Comparison of ENCODE assay signal across 20 cellular contexts in the genomic region with DNA sequence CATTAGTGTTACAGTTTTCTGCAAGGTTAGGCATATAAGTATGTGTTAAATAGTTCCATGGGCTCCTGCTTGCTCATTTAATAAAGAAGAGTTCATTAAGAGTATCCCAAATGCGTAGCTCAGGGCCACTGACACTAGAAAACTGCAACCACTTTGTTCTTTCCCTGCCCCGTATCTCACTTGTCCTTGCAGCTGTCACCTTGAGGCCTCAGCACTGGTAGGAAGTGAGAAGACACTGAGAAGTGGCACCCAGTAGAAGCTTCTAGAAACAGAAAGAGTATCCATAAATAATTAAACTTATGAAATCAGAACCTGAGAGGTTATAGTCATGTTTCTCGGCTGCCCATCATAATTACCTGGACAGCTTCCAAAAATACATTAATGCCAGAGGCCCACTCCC.
A peak's percentile ranks its signal among the peaks of the same experiment; 100 is the strongest.
DNase-seq lines count a peak whose midpoint lies in the region; ATAC-seq and TF ChIP-seq lines count a peak whose summit lies in the region.
"Had no signal": no experiment of that assay in that cellular context is flagged by ENCODE, and none has a peak within 500 bp of the region (broad histone marks: within the 10 kb centered on the region; RNA-seq: fewer than 3 reads in every experiment).

No MANE protein-coding gene starts in this region.

- CTCF ChIA-PET in WTC11 (lab: Charles Lee) = no interaction called here

- DNase-seq in NCI-H2081 (lab: John Stamatoyannopoulos, UW) (peak; percentile 62 to 86), NCI-H2081 treated with DMSO at 0.1 percent for 48 hours (lab: John Stamatoyannopoulos, UW) (no peak), GM12865 (ENCODE audit: low read depth) (peak; percentile 32), SHP77 treated with DMSO at 0.1 percent for 48 hours (lab: John Stamatoyannopoulos, UW) (peak; percentile 84), T-helper 1 cell (no peak), SJCRH30 (no peak), WTC11 (ENCODE audit: low spot score) (no peak)
- DNase-seq: BE2C; Calu3; CD4-positive, alpha-beta T cell; DND-41; GOT3; IMR-90; NCI-H1436; NCI-H526 treated with DMSO at 0.1 percent for 48 hours; T-cell; T1000 had no signal

- POLR2A ChIA-PET in WTC11 (lab: Charles Lee) = no interaction called here

- H3K9me3 Mint-ChIP-seq in WTC11 = peaks cover 4% of the 10 kb centered on the region; the same call in 1 of the 2 replicates

- H3K9me3 ChIP-seq in SJCRH30 (replicated peaks) = no peaks in the 10 kb centered on the region
- H3K9me3 ChIP-seq: BE2C had no signal

- no peak overlapping the region for H3K27ac ChIP-seq in SJCRH30
- H3K27ac ChIP-seq: HL-60 had no signal

- no peaks in the 10 kb centered on the region for H3K36me3 ChIP-seq in SJCRH30
- H3K36me3 ChIP-seq: BE2C had no signal

- H3K4me3 ChIP-seq in GM12865 (ENCODE audit: low read depth, low read length) = no peak overlapping the region
- no peak overlapping the region for H3K4me3 ChIP-seq in SJCRH30

- no peaks in the 10 kb centered on the region for H3K27me3 ChIP-seq in SJCRH30
- H3K27me3 ChIP-seq: BE2C had no signal

- H3K4me1 Mint-ChIP-seq in WTC11 = peaks cover 10% of the 10 kb centered on the region
- H3K4me1 Mint-ChIP-seq: T-cell had no signal

- no peak overlapping the region for H3K4me3 Mint-ChIP-seq in WTC11
- H3K4me3 Mint-ChIP-seq: CD4-positive, alpha-beta T cell; T-cell had no signal

- H3K4me1 ChIP-seq in SJCRH30 = no peaks in the 10 kb centered on the region
- H3K4me1 ChIP-seq: BE2C had no signal

- no peak for TF ChIP-seq CTCF in GM12865 (IDR thresholded peaks at IDR 0.05; ENCODE audit: insufficient read depth, low read depth, low read length, missing control alignments)
- no peak for TF ChIP-seq CTCF in WTC11 (IDR thresholded peaks at IDR 0.05)

- H3K27ac Mint-ChIP-seq in WTC11 = no peak overlapping the region
- H3K27ac Mint-ChIP-seq: CD4-positive, alpha-beta T cell; T-cell had no signal

- H3K27me3 Mint-ChIP-seq in WTC11 (ENCODE audit: low read depth) = no peaks in the 10 kb centered on the region
- H3K27me3 Mint-ChIP-seq: CD4-positive, alpha-beta T cell; T-cell had no signal

- no peaks in the 10 kb centered on the region for H3K36me3 Mint-ChIP-seq in WTC11
- H3K36me3 Mint-ChIP-seq: T-cell had no signal

- ATAC-seq in HG02798 (IDR thresholded peaks at IDR 0.05; ENCODE audit: poor library complexity, unreplicated experiment) (peak; percentile 58), WTC11 (no peak)
- ATAC-seq: SK-N-SH treated with all-trans-retinoic acid at 6 μM for 48 hours, T-cell had no signal

TF ChIP-seq in WTC11, 78 proteins besides CTCF, POLR2A, EP300 and RAD21:
- TF ChIP-seq, protein P1, sequence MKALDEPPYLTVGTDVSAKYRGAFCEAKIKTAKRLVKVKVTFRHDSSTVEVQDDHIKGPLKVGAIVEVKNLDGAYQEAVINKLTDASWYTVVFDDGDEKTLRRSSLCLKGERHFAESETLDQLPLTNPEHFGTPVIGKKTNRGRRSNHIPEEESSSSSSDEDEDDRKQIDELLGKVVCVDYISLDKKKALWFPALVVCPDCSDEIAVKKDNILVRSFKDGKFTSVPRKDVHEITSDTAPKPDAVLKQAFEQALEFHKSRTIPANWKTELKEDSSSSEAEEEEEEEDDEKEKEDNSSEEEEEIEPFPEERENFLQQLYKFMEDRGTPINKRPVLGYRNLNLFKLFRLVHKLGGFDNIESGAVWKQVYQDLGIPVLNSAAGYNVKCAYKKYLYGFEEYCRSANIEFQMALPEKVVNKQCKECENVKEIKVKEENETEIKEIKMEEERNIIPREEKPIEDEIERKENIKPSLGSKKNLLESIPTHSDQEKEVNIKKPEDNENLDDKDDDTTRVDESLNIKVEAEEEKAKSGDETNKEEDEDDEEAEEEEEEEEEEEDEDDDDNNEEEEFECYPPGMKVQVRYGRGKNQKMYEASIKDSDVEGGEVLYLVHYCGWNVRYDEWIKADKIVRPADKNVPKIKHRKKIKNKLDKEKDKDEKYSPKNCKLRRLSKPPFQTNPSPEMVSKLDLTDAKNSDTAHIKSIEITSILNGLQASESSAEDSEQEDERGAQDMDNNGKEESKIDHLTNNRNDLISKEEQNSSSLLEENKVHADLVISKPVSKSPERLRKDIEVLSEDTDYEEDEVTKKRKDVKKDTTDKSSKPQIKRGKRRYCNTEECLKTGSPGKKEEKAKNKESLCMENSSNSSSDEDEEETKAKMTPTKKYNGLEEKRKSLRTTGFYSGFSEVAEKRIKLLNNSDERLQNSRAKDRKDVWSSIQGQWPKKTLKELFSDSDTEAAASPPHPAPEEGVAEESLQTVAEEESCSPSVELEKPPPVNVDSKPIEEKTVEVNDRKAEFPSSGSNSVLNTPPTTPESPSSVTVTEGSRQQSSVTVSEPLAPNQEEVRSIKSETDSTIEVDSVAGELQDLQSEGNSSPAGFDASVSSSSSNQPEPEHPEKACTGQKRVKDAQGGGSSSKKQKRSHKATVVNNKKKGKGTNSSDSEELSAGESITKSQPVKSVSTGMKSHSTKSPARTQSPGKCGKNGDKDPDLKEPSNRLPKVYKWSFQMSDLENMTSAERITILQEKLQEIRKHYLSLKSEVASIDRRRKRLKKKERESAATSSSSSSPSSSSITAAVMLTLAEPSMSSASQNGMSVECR (CRISPR knock-in tag; IDR thresholded peaks at IDR 0.05; ENCODE audit: borderline replicate concordance) = no peak
- TF ChIP-seq, protein P2, sequence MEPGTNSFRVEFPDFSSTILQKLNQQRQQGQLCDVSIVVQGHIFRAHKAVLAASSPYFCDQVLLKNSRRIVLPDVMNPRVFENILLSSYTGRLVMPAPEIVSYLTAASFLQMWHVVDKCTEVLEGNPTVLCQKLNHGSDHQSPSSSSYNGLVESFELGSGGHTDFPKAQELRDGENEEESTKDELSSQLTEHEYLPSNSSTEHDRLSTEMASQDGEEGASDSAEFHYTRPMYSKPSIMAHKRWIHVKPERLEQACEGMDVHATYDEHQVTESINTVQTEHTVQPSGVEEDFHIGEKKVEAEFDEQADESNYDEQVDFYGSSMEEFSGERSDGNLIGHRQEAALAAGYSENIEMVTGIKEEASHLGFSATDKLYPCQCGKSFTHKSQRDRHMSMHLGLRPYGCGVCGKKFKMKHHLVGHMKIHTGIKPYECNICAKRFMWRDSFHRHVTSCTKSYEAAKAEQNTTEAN (CRISPR knock-in tag; IDR thresholded peaks at IDR 0.05) = no peak
- no peak for TF ChIP-seq JAZF1 (CRISPR knock-in tag; IDR thresholded peaks at IDR 0.05)
- TF ChIP-seq, protein P3, sequence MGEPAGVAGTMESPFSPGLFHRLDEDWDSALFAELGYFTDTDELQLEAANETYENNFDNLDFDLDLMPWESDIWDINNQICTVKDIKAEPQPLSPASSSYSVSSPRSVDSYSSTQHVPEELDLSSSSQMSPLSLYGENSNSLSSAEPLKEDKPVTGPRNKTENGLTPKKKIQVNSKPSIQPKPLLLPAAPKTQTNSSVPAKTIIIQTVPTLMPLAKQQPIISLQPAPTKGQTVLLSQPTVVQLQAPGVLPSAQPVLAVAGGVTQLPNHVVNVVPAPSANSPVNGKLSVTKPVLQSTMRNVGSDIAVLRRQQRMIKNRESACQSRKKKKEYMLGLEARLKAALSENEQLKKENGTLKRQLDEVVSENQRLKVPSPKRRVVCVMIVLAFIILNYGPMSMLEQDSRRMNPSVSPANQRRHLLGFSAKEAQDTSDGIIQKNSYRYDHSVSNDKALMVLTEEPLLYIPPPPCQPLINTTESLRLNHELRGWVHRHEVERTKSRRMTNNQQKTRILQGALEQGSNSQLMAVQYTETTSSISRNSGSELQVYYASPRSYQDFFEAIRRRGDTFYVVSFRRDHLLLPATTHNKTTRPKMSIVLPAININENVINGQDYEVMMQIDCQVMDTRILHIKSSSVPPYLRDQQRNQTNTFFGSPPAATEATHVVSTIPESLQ (CRISPR knock-in tag; IDR thresholded peaks at IDR 0.05) = no peak

Comparison
In these comparisons a context has a peak if more than half of its experiments do, and no peak if none do; other contexts are left out.
1. DNase-seq: peak in NCI-H2081 (2 of 2), GM12865 (single experiment) and SHP77 treated with DMSO at 0.1 percent for 48 hours (single experiment); none in NCI-H2081 treated with DMSO at 0.1 percent for 48 hours (single experiment), T-helper 1 cell (0 of 5), SJCRH30 (0 of 2) and WTC11 (single experiment).